In the genomic region with DNA sequence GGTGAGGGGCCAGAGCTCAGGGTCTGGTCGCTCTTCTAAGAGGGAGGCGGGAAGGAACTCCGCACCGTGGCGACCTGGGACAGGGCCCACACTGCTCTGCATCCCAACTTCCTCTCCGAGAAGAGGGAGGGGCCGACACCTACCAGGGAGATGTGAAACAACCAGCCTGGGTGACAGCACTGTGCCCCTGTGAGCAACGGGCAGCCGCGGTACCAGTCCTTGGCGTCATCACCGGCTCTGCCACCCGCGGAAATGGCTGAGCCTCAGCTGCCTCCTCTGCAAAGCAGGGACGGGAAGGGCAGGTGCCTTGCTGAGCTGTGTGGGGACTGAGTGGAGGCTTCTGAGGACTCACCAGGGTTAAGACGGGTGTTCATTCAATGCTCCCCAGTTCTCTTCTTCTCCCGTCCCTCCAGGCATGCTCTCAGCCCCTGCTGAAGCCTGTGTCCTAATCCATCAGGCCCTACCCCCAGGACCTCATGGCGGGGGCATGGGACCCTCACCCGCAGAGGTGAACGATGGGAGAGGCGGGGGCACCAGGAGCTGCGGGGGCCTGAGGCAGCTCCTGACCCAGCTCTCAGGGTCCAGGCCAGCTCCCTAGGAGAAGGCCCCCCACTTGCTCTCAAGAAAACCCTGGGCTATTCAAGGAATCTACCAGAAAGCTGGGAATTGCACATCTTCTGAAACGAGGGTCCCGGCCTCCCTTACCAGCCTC, we compare ENCODE assay signal across 8 cellular contexts. TPM values are rescaled to one million over a fixed set of nuclear protein-coding genes. Genes with fewer than 3 reads are reported as not detected.
A peak's percentile ranks its signal among the peaks of the same experiment; 100 is the strongest.
DNase-seq lines count a peak whose midpoint lies in the region; ATAC-seq, FAIRE-seq and TF ChIP-seq lines count a peak whose summit lies in the region.

No MANE protein-coding gene starts in this region.

- H2BK120ac ChIP-seq in H1 (replicated peaks; ENCODE audit: low read depth, low read length): no peak overlapping the region

- H4K5ac ChIP-seq in H1 (ENCODE audit: insufficient read length, low read depth, low read length): no peak overlapping the region

- peaks cover 21% of the 10 kb centered on the region for H3K79me1 ChIP-seq in H1 (ENCODE audit: low read depth, low read length)

- no peaks in the 10 kb centered on the region for H3K23me2 ChIP-seq in H1 (ENCODE audit: low read depth, low read length)

- ATAC-seq in GM18858 (IDR thresholded peaks at IDR 0.05; ENCODE audit: unreplicated experiment) (peak; percentile 66), HG02678 (IDR thresholded peaks at IDR 0.05; ENCODE audit: unreplicated experiment) (peak; percentile 78)

- H3K27me3 ChIP-seq in H1 (replicated peaks in 1 of 4; ENCODE audit: control insufficient read depth in 3 of 4, extremely low read depth in 1 of 4, insufficient read depth in 3 of 4, low read length in 3 of 4): no peaks in the 10 kb centered on the region; a peak in 1 of 7 replicates

- TF ChIP-seq POLR2A in H1 (IDR thresholded peaks at IDR 0.05; ENCODE audit: control extremely low read depth in 1 of 2, low read depth in 2 of 2, low read length in 2 of 2): no peak

- peaks cover 53 to 96% of the 10 kb centered on the region in 2 experiments for H3K79me2 ChIP-seq in H1 (ENCODE audit: control insufficient read depth in 1 of 2, insufficient read depth in 2 of 2, low read length in 2 of 2)

- no peak overlapping the region for H3K9ac ChIP-seq in H1 (replicated peaks in 1 of 4; ENCODE audit: extremely low read depth in 1 of 4, low read depth in 3 of 4, low read length in 3 of 4)

- H3K4ac ChIP-seq in H1 (replicated peaks; ENCODE audit: insufficient read length, low read depth, low read length): no peak overlapping the region

- H2BK12ac ChIP-seq in H1 (ENCODE audit: low read depth, low read length): no peak overlapping the region

- no peak for TF ChIP-seq EP300 in H1 (IDR thresholded peaks at IDR 0.05; ENCODE audit: borderline replicate concordance in 1 of 2, low read depth in 2 of 2, low read length in 2 of 2)

- no peak overlapping the region for H2AK5ac ChIP-seq in H1 (ENCODE audit: low read depth, low read length)

- no peak for TF ChIP-seq CTCF in RWPE1 (conservative IDR thresholded peaks at IDR 0.05; ENCODE audit: low read depth)
- TF ChIP-seq CTCF in H1 (IDR thresholded peaks at IDR 0.05; ENCODE audit: control extremely low read depth in 1 of 3, insufficient read depth in 1 of 3, low read depth in 1 of 3, low read length in 3 of 3): no peak

- H4K20me1 ChIP-seq in H1 (replicated peaks in 1 of 2; ENCODE audit: control insufficient read depth in 1 of 2, insufficient read depth in 2 of 2, low read length in 2 of 2): peaks cover 55% of the 10 kb centered on the region in 2 experiments

- TF ChIP-seq RAD21 in H1 (IDR thresholded peaks at IDR 0.05 in 1 of 2, conservative IDR thresholded peaks at IDR 0.05 in 1 of 2; ENCODE audit: low read depth in 2 of 2, low read length in 2 of 2): no peak

- H3K4me2 ChIP-seq in H1 (ENCODE audit: insufficient read depth in 1 of 2, low read depth in 2 of 2, low read length in 2 of 2): peak overlapping the region; percentile 13 to 31; a peak in 2 of 4 replicates

- H2BK20ac ChIP-seq in H1 (ENCODE audit: low read length): no peak overlapping the region

- no peak for FAIRE-seq in H1 (lab: Jason Lieb, UNC)

- H4K91ac ChIP-seq in H1 (replicated peaks; ENCODE audit: insufficient read length, low read length): no peak overlapping the region

- peak overlapping the region; percentile 46 for H3K27ac ChIP-seq in RWPE1
- H3K27ac ChIP-seq in H1 (ENCODE audit: low read depth, low read length): no peak overlapping the region

- H3K18ac ChIP-seq in H1 (ENCODE audit: extremely low read depth, low read length): no peak overlapping the region

- no peak overlapping the region for H3K14ac ChIP-seq in H1 (ENCODE audit: insufficient read length)

- H3K36me3 ChIP-seq in H1 (ENCODE audit: control insufficient read depth in 2 of 4, insufficient read depth in 4 of 4, low read length in 3 of 4): no peaks in the 10 kb centered on the region

- no peak overlapping the region for H3K56ac ChIP-seq in H1 (replicated peaks; ENCODE audit: insufficient read length, low read depth, low read length)

- no peak overlapping the region for H2AFZ ChIP-seq in H1 (ENCODE audit: low read length)

- 72% methylated on average over 22 of the region's 24 CpGs; no CpG with 5 or more reads in 1 of the 2 experiments for WGBS in H1 (ENCODE audit: extremely low coverage in 1 of 2, insufficient coverage in 1 of 2, insufficient read length in 1 of 2, insufficient replicate concordance in 2 of 2, low coverage in 1 of 2, low lambda C conversion rate in 2 of 2, missing lambda C conversion rate in 1 of 2), 2 experiments

- no peaks in the 10 kb centered on the region for H3K9me3 ChIP-seq in H1 (ENCODE audit: insufficient read depth in 2 of 2, low read depth in 1 of 2, low read length in 1 of 2)

- H3K4me3 ChIP-seq in H1 (ENCODE audit: extremely low read depth in 1 of 4, insufficient read depth in 2 of 4, low read depth in 3 of 4, low read length in 4 of 4): no peak overlapping the region

- H2BK15ac ChIP-seq in H1 (ENCODE audit: low read length): no peak overlapping the region

- CTCF ChIA-PET in RWPE1 (lab: Yijun Ruan, JAX) (interaction anchor here (0.7 to 0.8 kb wide), 2 partner anchors 31 to 36 kb away, joined by 3 read pairs; no protein-coding TSS in a partner anchor), H1 (lab: Charles Lee; ENCODE audit: partially characterized antibody) (interaction anchor here (0.6 to 1.5 kb wide), 5 partner anchors 40 to 564 kb away, joined by 3 to 4 read pairs (median 3); no protein-coding TSS in a partner anchor)

- H4K8ac ChIP-seq in H1 (ENCODE audit: extremely low read depth, insufficient read depth, low read length): no peak overlapping the region

- H3K4me1 ChIP-seq in H1 (replicated peaks in 1 of 4; ENCODE audit: control insufficient read depth in 3 of 4, insufficient read depth in 4 of 4, low read length in 3 of 4): peaks cover 6 to 51% (median 37%) of the 10 kb centered on the region in 4 experiments

- POLR2A ChIA-PET in RWPE1 (lab: Yijun Ruan, JAX; ENCODE audit: low non-redundant PET) (no interaction called here), H1 (lab: Charles Lee; ENCODE audit: partially characterized antibody) (interaction anchor here (1.0 to 2.5 kb wide), 7 partner anchors 9 to 50 kb away, joined by 3 to 9 read pairs (median 5); no protein-coding TSS in a partner anchor)

- DNase-seq in RWPE1 (ENCODE audit: low spot score) (peak; percentile 17), H1 (ENCODE audit: low read depth in 1 of 2, low spot score in 2 of 2) (no peak), occipital lobe (lab: John Stamatoyannopoulos, UW) (peak; percentile 39), NCI-H774 (lab: John Stamatoyannopoulos, UW) (no peak), dedifferentiated amniotic fluid mesenchymal stem cell (ENCODE audit: extremely low spot score) (no peak), SHP77 (lab: John Stamatoyannopoulos, UW) (no peak)

- peak overlapping the region; percentile 80 for H2BK5ac ChIP-seq in H1 (ENCODE audit: low read depth, low read length)

- H3K23ac ChIP-seq in H1 (ENCODE audit: insufficient read length): no peak overlapping the region

TF ChIP-seq in H1, 55 proteins besides CTCF, POLR2A, EP300 and RAD21:
- TF ChIP-seq CREB1 (IDR thresholded peaks at IDR 0.05) (no peak), POU5F1 (IDR thresholded peaks at IDR 0.05; ENCODE audit: low read depth, low read length) (no peak), CBX8 (IDR thresholded peaks at IDR 0.05; ENCODE audit: borderline replicate concordance, low read depth, low read length) (no peak), KDM1A (IDR thresholded peaks at IDR 0.05; ENCODE audit: borderline replicate concordance, low read length) (no peak), MAFK (IDR thresholded peaks at IDR 0.05; ENCODE audit: low read depth, low read length) (no peak), SIRT6 (IDR thresholded peaks at IDR 0.05; ENCODE audit: low read length) (no peak), YY1 (IDR thresholded peaks at IDR 0.05; ENCODE audit: low read depth, low read length) (no peak), SUZ12 (IDR thresholded peaks at IDR 0.05; ENCODE audit: low read length) (no peak), TEAD4 (IDR thresholded peaks at IDR 0.05; ENCODE audit: low read depth, low read length) (no peak), CTBP2 (IDR thresholded peaks at IDR 0.05; ENCODE audit: borderline replicate concordance, insufficient read depth, insufficient read length, low read length) (no peak)

RNA-seq across cellular contexts. Expression of a gene that starts 9.3 kb away (rescaled TPM):
- 56.0 and 57.3 TPM in 2 replicates for total RNA-seq in H1 (2021; fragmentation: NEBNext Ultra II Directional; extraction: Animal tissue kit (Norgen Biotek cat#: 25700))
- 19.7 and 37.8 TPM in 2 replicates for polyA plus RNA-seq in H1 (2011; rRNA removed)
- 31.1 TPM for polyA plus RNA-seq in H1 (2011; cell fraction: cytosol; rRNA removed)
- 44.7 TPM for polyA plus RNA-seq in H1 (2011; cell fraction: nucleus; rRNA removed)
- polyA plus RNA-seq in H1 (2012, experiment 1 of 2): 24.6 to 37.3 TPM (median 32.1 TPM) in 4 replicates
- 26.0 TPM for polyA plus RNA-seq in H1 (2012, experiment 2 of 2)
- 35.4 TPM for polyA plus RNA-seq in H1 (2013, experiment 1 of 2)
- 34.1 TPM for polyA plus RNA-seq in H1 (2013, experiment 2 of 2)
- polyA minus RNA-seq in H1 (2011; rRNA and poly(A)+ RNA removed): 7.3 and 7.9 TPM in 2 replicates
- polyA minus RNA-seq in H1 (2011; cell fraction: cytosol; rRNA and poly(A)+ RNA removed): 37.4 TPM
- 25.1 TPM for polyA minus RNA-seq in H1 (2011; cell fraction: nucleus; rRNA and poly(A)+ RNA removed)
- 14.3 TPM for total RNA-seq in occipital lobe

RNA-seq across cellular contexts. Expression of a gene that starts 29.3 kb away (rescaled TPM):
- 46.9 and 49.5 TPM in 2 replicates for total RNA-seq in H1 (2021; fragmentation: NEBNext Ultra II Directional; extraction: Animal tissue kit (Norgen Biotek cat#: 25700))
- polyA plus RNA-seq in H1 (2011; rRNA removed): 54.5 and 87.3 TPM in 2 replicates
- 52.7 TPM for polyA plus RNA-seq in H1 (2011; cell fraction: cytosol; rRNA removed)
- 82.7 TPM for polyA plus RNA-seq in H1 (2011; cell fraction: nucleus; rRNA removed)
- 29.2 to 41.5 TPM (median 39.9 TPM) in 4 replicates for polyA plus RNA-seq in H1 (2012, experiment 1 of 2)
- 29.3 TPM for polyA plus RNA-seq in H1 (2012, experiment 2 of 2)
- polyA plus RNA-seq in H1 (2013, experiment 1 of 2): 29.2 TPM
- 27.9 TPM for polyA plus RNA-seq in H1 (2013, experiment 2 of 2)
- polyA minus RNA-seq in H1 (2011; rRNA and poly(A)+ RNA removed): 4.0 and 7.3 TPM in 2 replicates
- 20.0 TPM for polyA minus RNA-seq in H1 (2011; cell fraction: cytosol; rRNA and poly(A)+ RNA removed)
- polyA minus RNA-seq in H1 (2011; cell fraction: nucleus; rRNA and poly(A)+ RNA removed): 22.2 TPM
- total RNA-seq in occipital lobe: 11.1 TPM

Comparison
In these comparisons a context has a peak if more than half of its experiments do, and no peak if none do; other contexts are left out.
1. DNase-seq: peak in RWPE1 (single experiment) and occipital lobe (single experiment); none in H1 (0 of 2), NCI-H774 (single experiment), dedifferentiated amniotic fluid mesenchymal stem cell (single experiment) and SHP77 (0 of 2).